ENCODE assay signal across 22 cellular contexts in genomic region chr20:22460803-22461202, GRCh38.
DNase-seq lines count a peak whose midpoint lies in the region; ATAC-seq, FAIRE-seq and TF ChIP-seq lines count a peak whose summit lies in the region.
"Had no signal": no experiment of that assay in that cellular context is flagged by ENCODE, and none has a peak within 500 bp of the region (broad histone marks: within the 10 kb centered on the region; RNA-seq: fewer than 3 reads in every experiment).

No MANE protein-coding gene starts in this region.

- intact Hi-C loops in K562 (cut with micrococcal nuclease) = no loop called here

- H4K20me1 ChIP-seq in K562 (replicated peaks; ENCODE audit: control insufficient read depth, insufficient read depth, low read length) = no peaks in the 10 kb centered on the region
- H4K20me1 ChIP-seq: BLaER1 treated with 17β-estradiol and CSF1 and Interleukin-3, amounts not matched to agents 10 nM and 100 nM had no signal

- POLR2A ChIA-PET in K562 (lab: Yijun Ruan, JAX) = no interaction called here

- in situ Hi-C loops in K562 (cut with MboI) = no loop called here

- no peaks in the 10 kb centered on the region for H3K9me1 ChIP-seq in K562 (ENCODE audit: control insufficient read depth, insufficient read depth, low read length)

- FAIRE-seq in K562 (lab: Jason Lieb, UNC) = no peak
- FAIRE-seq: A204.1, D721Med, G401.6, GM12891, GM19239 had no signal

- H3K27me3 ChIP-seq in K562 (ENCODE audit: control insufficient read depth in 2 of 2, insufficient read depth in 2 of 2, low read length in 2 of 2) = no peaks in the 10 kb centered on the region
- H3K27me3 ChIP-seq in liver (ENCODE audit: control insufficient read depth in 4 of 4, insufficient read depth in 4 of 4, low read length in 3 of 4) = no peaks in the 10 kb centered on the region
- H3K27me3 ChIP-seq: BLaER1 treated with 17β-estradiol and CSF1 and Interleukin-3, amounts not matched to agents 10 nM and 100 nM had no signal

- CTCF ChIA-PET in K562 (lab: Yijun Ruan, JAX; ENCODE audit: low intra/inter-chr PET ratio) = no interaction called here

- H3K9me3 ChIP-seq in K562 (replicated peaks; ENCODE audit: control insufficient read depth, insufficient read depth, low read depth, low read length) (no peaks in the 10 kb centered on the region), liver (ENCODE audit: control insufficient read depth in 4 of 4, low read length in 3 of 4) (no peaks in the 10 kb centered on the region)
- H3K9me3 ChIP-seq: BLaER1 treated with 17β-estradiol and CSF1 and Interleukin-3, amounts not matched to agents 10 nM and 100 nM; Caco-2 had no signal

- no peak overlapping the region for H2AFZ ChIP-seq in K562 (ENCODE audit: low read depth, low read length)

- TF ChIP-seq POLR2A in K562 (conservative IDR thresholded peaks at IDR 0.05) = no peak

- H3K27ac ChIP-seq in K562 (ENCODE audit: extremely low read depth, low read depth, low read length) = no peak overlapping the region
- peak overlapping the region; percentile 32 to 34 for H3K27ac ChIP-seq in liver (ENCODE audit: low read depth in 1 of 2, low read length in 2 of 2)
- H3K27ac ChIP-seq: BLaER1 treated with 17β-estradiol and CSF1 and Interleukin-3, amounts not matched to agents 10 nM and 100 nM; C4-2B had no signal

- TF ChIP-seq CTCF in K562 (IDR thresholded peaks at IDR 0.05 in 2 of 3, conservative IDR thresholded peaks at IDR 0.05 in 1 of 3; ENCODE audit: insufficient read depth in 2 of 3, low read depth in 1 of 3, low read length in 3 of 3) = no peak
- no peak for TF ChIP-seq CTCF in liver (IDR thresholded peaks at IDR 0.05; ENCODE audit: low read depth, low read length, missing input control)

- no peak for TF ChIP-seq RAD21 in K562 (CRISPR knock-in tag; conservative IDR thresholded peaks at IDR 0.05 in 1 of 2, IDR thresholded peaks at IDR 0.05 in 1 of 2)
- TF ChIP-seq RAD21 in liver (IDR thresholded peaks at IDR 0.05) = peak; percentile 54 to 74

- TF ChIP-seq EP300 in K562 (IDR thresholded peaks at IDR 0.05; ENCODE audit: low read length) = no peak

- H3K4me3 ChIP-seq in K562 (no peak overlapping the region), liver (ENCODE audit: low read depth in 1 of 3, low read length in 3 of 3) (no peak overlapping the region)
- H3K4me3 ChIP-seq: BLaER1 treated with 17β-estradiol and CSF1 and Interleukin-3, amounts not matched to agents 10 nM and 100 nM had no signal

- H3K79me2 ChIP-seq in K562 (ENCODE audit: control insufficient read depth, insufficient read depth, low read length) = no peaks in the 10 kb centered on the region

- DNase-seq in K562 (ENCODE audit: extremely low read depth in 1 of 4, low spot score in 3 of 4) (no peak), left lobe of liver (ENCODE audit: low spot score) (no peak), OCI-M1 (lab: John Stamatoyannopoulos, UW) (no peak), activated gamma-delta T cell (lab: John Stamatoyannopoulos, UW) (no peak), foreskin melanocyte (no peak)
- DNase-seq: 8988T; AML-193; Caco-2; Calu3; CD4-positive, alpha-beta T cell; CD8-positive, alpha-beta T cell; DMS79 treated with DMSO at 0.1 percent for 48 hours; GF-D8 had no signal

- 25% methylated on average over 2 of the region's 2 CpGs for WGBS in K562 (ENCODE audit: insufficient coverage, low coverage, missing lambda C conversion rate)
- WGBS in liver = 63% methylated on average over 2 of the region's 2 CpGs

- no peak overlapping the region for H3K4me2 ChIP-seq in K562 (ENCODE audit: insufficient read depth, low read length)
- H3K4me2 ChIP-seq: BLaER1 treated with 17β-estradiol and CSF1 and Interleukin-3, amounts not matched to agents 10 nM and 100 nM had no signal

- peaks cover 0 to 1% of the 10 kb centered on the region in 2 experiments; a peak in 4 of 5 replicates for H3K4me1 ChIP-seq in K562 (replicated peaks in 1 of 2; ENCODE audit: control insufficient read depth in 2 of 2, insufficient read depth in 2 of 2, low read length in 2 of 2)
- H3K4me1 ChIP-seq in liver (ENCODE audit: control insufficient read depth in 4 of 4, insufficient read depth in 4 of 4, low read length in 3 of 4) = peaks cover 19 to 49% (median 43%) of the 10 kb centered on the region in 4 donors
- H3K4me1 ChIP-seq: BLaER1 treated with 17β-estradiol and CSF1 and Interleukin-3, amounts not matched to agents 10 nM and 100 nM had no signal

- no peak overlapping the region for H3K9ac ChIP-seq in K562 (ENCODE audit: insufficient read depth in 1 of 2, low read depth in 2 of 2, low read length in 2 of 2)
- no peak overlapping the region for H3K9ac ChIP-seq in liver (ENCODE audit: low read depth in 1 of 2, low read length in 2 of 2)
- H3K9ac ChIP-seq: BLaER1 treated with 17β-estradiol and CSF1 and Interleukin-3, amounts not matched to agents 10 nM and 100 nM had no signal

- no TSS peak for BruUV-seq in K562 (replicated peaks; lab: Mats Ljungman, UMichigan)

- H3K36me3 ChIP-seq in K562 (ENCODE audit: control insufficient read depth, insufficient read depth, low read length) (no peaks in the 10 kb centered on the region), liver (ENCODE audit: control insufficient read depth in 4 of 4, insufficient read depth in 3 of 4, low read depth in 1 of 4, low read length in 3 of 4) (no peaks in the 10 kb centered on the region)
- H3K36me3 ChIP-seq: BLaER1 treated with 17β-estradiol and CSF1 and Interleukin-3, amounts not matched to agents 10 nM and 100 nM had no signal

- ATAC-seq in K562 = no peak
- peak; percentile 49 for ATAC-seq in left lobe of liver
- no peak for ATAC-seq in HG03097 (IDR thresholded peaks at IDR 0.05; ENCODE audit: low FRiP score, unreplicated experiment)
- ATAC-seq: CD8-positive, alpha-beta T cell had no signal

TF ChIP-seq in K562, 482 proteins besides CTCF, POLR2A, EP300 and RAD21:
- no peak for TF ChIP-seq ZNF445 (CRISPR knock-in tag; IDR thresholded peaks at IDR 0.05; ENCODE audit: low read depth)
- TF ChIP-seq CBFA2T3 (IDR thresholded peaks at IDR 0.05) = 0 out of 2 replicates have a peak, but pooled peaks have one; percentile 18
TF ChIP-seq in K562: peak in this region for 1.

TF ChIP-seq in liver, 16 proteins besides CTCF, POLR2A, EP300 and RAD21 (continues in another document):
- TF ChIP-seq FOXA1 (IDR thresholded peaks at IDR 0.05) = peak; percentile 40
- no peak for TF ChIP-seq GABPA (IDR thresholded peaks at IDR 0.05 in 1 of 2, conservative IDR thresholded peaks at IDR 0.05 in 1 of 2)
- TF ChIP-seq YY1 (IDR thresholded peaks at IDR 0.05) = peak; percentile 42
- peak; percentile 92 for TF ChIP-seq SP1 (IDR thresholded peaks at IDR 0.05)
- TF ChIP-seq ATF3 (IDR thresholded peaks at IDR 0.05) = peak; percentile 77
- peak; percentile 94 to 97 for TF ChIP-seq JUND (IDR thresholded peaks at IDR 0.05)
- TF ChIP-seq NR2F2 (IDR thresholded peaks at IDR 0.05) = no peak
- TF ChIP-seq MAX (IDR thresholded peaks at IDR 0.05) = peak; percentile 91
- TF ChIP-seq ZBTB33 (IDR thresholded peaks at IDR 0.05) = peak; percentile 68
- TF ChIP-seq HNF4A (conservative IDR thresholded peaks at IDR 0.05) = peak; percentile 98
- no peak for TF ChIP-seq REST (IDR thresholded peaks at IDR 0.05)
- peak; percentile 65 to 86 for TF ChIP-seq EGR1 (IDR thresholded peaks at IDR 0.05; ENCODE audit: low read depth in 2 of 2)
- TF ChIP-seq RXRA (IDR thresholded peaks at IDR 0.05) = peak; percentile 89 to 91
- TF ChIP-seq HNF4G (IDR thresholded peaks at IDR 0.05) = peak; percentile 83
